ENCODE assay signal across 8 cellular contexts in the genomic region with DNA sequence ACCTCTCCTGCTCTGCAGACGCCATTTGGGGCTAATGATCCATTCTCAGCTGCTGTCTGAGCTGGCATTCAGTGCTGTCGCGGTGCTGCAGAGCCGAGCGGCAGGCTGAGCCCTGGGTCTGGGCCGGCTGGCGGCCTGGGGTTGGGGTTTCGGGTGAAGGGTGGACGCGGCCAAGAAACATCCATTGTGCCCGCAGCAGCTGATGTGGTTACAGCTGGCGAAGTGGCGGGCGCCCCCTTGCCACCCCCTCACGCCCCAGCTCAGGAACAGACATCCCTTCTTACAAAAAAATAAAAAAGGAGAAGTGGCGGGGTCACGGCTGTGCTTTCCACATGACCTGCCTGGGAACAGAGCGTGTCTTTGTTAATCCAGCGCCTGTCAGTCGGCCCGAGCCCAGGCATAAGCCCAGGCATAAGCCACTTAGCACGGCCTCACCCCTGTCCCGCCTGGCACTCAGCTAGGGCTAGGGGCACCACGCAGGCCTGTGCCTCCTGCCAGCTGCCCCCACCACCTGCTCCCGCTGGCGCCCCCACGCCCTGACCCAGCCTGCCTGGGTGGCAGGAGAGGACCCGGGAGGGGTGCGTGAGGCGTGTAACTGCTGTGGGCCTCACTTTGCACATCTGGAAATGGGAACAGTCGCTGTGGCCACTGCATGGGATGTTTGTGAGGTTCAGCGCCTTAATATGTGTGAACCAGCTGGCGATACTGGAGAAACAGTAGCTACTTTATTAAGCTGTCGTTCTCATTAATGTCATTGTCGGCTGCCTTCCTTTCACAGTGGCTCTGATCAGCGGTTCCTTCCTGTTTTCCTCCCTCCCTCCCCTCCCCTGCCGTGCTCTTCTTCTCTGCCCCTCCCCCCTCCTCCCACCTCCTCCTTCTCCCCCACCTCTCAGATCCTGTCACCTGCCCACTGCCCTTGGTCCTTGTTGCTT.
DNase-seq lines count a peak whose midpoint lies in the region; ATAC-seq and TF ChIP-seq lines count a peak whose summit lies in the region.

No MANE protein-coding gene starts in this region.

- H3K4me1 ChIP-seq in gastroesophageal sphincter (peaks cover 3 to 100% (median 40%) of the 10 kb centered on the region in 3 donors), sigmoid colon (peaks cover 0 to 73% (median 42%) of the 10 kb centered on the region in 4 donors)

- POLR2A ChIA-PET in RWPE1 (lab: Yijun Ruan, JAX; ENCODE audit: low non-redundant PET), result interaction anchor here (0.5 kb wide), 1 partner anchor 218 kb away, joined by 4 read pairs; no protein-coding TSS in a partner anchor

- intact Hi-C loops in sigmoid colon (cut with DNase I) (loop anchor here (10.0 kb wide), 1 partner anchor 305 kb away; the partner anchor contains the start of gene GSE1), lower leg skin (cut with DNase I; ENCODE audit: low total_unique reads) (loop anchor here (10.0 kb wide), 1 partner anchor 305 kb away; the partner anchor contains the start of gene GSE1)

- H3K36me3 ChIP-seq in gastroesophageal sphincter, result no peaks in the 10 kb centered on the region
- H3K36me3 ChIP-seq in sigmoid colon, result no peaks in the 10 kb centered on the region

- H3K4me3 ChIP-seq in gastroesophageal sphincter (no peak overlapping the region), sigmoid colon (no peak overlapping the region), lower leg skin (ENCODE audit: low read depth, poor library complexity, severe bottlenecking) (no peak overlapping the region)

- WGBS in gastroesophageal sphincter (ENCODE audit: low coverage in 1 of 2), 2 donors, result 65 to 90% methylated on average over 8 to 13 of the region's 37 CpGs
- WGBS in sigmoid colon, 2 donors, result 47 to 55% methylated on average over 37 of the region's 37 CpGs
- WGBS in lower leg skin, 2 donors, result 61 to 71% methylated on average over 26 to 36 of the region's 37 CpGs

- TF ChIP-seq EP300 in gastroesophageal sphincter (IDR thresholded peaks at IDR 0.05) (no peak), sigmoid colon (IDR thresholded peaks at IDR 0.05) (no peak)

- H3K27me3 ChIP-seq in gastroesophageal sphincter, result no peaks in the 10 kb centered on the region
- H3K27me3 ChIP-seq in sigmoid colon, result no peaks in the 10 kb centered on the region

- TF ChIP-seq CTCF in RWPE1 (conservative IDR thresholded peaks at IDR 0.05; ENCODE audit: low read depth), result no peak
- no peak for TF ChIP-seq CTCF in gastroesophageal sphincter (IDR thresholded peaks at IDR 0.05)
- no peak for TF ChIP-seq CTCF in sigmoid colon (IDR thresholded peaks at IDR 0.05)
- TF ChIP-seq CTCF in lower leg skin (IDR thresholded peaks at IDR 0.05), result no peak

- H3K27ac ChIP-seq in RWPE1 (0 out of 2 replicates have a peak overlapping the region, but pooled peaks have one; percentile 7), gastroesophageal sphincter (peak overlapping the region in 2 of 4 donors; percentile 33 to 55), sigmoid colon (peak overlapping the region; percentile 14 to 65 (median 54))

- H3K9me3 ChIP-seq in gastroesophageal sphincter (no peaks in the 10 kb centered on the region), sigmoid colon (no peaks in the 10 kb centered on the region)

- peak in 1 of 2 donors; percentile 13 for TF ChIP-seq POLR2A in gastroesophageal sphincter (IDR thresholded peaks at IDR 0.05)
- no peak for TF ChIP-seq POLR2A in sigmoid colon (IDR thresholded peaks at IDR 0.05)
- no peak for TF ChIP-seq POLR2A in lower leg skin (IDR thresholded peaks at IDR 0.05)

- DNase-seq in NCI-H2196 (lab: John Stamatoyannopoulos, UW; ENCODE audit: unreplicated experiment), result peak; percentile 32
- no peak for DNase-seq in NCI-H2196 treated with DMSO at 0.1 percent for 48 hours (lab: John Stamatoyannopoulos, UW; ENCODE audit: unreplicated experiment)
- DNase-seq in RWPE1 (ENCODE audit: low spot score), result no peak
- peak; percentile 86 for DNase-seq in sigmoid colon
- no peak for DNase-seq in HUDEP-2 (lab: John Stamatoyannopoulos, UW; ENCODE audit: unreplicated experiment in 76 of 76)
- DNase-seq in lower leg skin (ENCODE audit: low spot score in 2 of 2), result no peak

- CTCF ChIA-PET in RWPE1 (lab: Yijun Ruan, JAX), result interaction anchor here (0.7 kb wide), 2 partner anchors 17 to 390 kb away, joined by 4 read pairs; no protein-coding TSS in a partner anchor

- peak; percentile 39 for ATAC-seq in gastroesophageal sphincter
- no peak for ATAC-seq in GM18907 (IDR thresholded peaks at IDR 0.05; ENCODE audit: unreplicated experiment)

Comparison
In these comparisons a context has a peak if more than half of its experiments do, and no peak if none do; other contexts are left out.
1. DNase-seq: peak in NCI-H2196 (single experiment) and sigmoid colon (single experiment); none in NCI-H2196 treated with DMSO at 0.1 percent for 48 hours (single experiment), RWPE1 (single experiment), HUDEP-2 (0 of 76) and lower leg skin (0 of 2).